ENCODE assay signal across 9 cellular contexts in the genomic region with DNA sequence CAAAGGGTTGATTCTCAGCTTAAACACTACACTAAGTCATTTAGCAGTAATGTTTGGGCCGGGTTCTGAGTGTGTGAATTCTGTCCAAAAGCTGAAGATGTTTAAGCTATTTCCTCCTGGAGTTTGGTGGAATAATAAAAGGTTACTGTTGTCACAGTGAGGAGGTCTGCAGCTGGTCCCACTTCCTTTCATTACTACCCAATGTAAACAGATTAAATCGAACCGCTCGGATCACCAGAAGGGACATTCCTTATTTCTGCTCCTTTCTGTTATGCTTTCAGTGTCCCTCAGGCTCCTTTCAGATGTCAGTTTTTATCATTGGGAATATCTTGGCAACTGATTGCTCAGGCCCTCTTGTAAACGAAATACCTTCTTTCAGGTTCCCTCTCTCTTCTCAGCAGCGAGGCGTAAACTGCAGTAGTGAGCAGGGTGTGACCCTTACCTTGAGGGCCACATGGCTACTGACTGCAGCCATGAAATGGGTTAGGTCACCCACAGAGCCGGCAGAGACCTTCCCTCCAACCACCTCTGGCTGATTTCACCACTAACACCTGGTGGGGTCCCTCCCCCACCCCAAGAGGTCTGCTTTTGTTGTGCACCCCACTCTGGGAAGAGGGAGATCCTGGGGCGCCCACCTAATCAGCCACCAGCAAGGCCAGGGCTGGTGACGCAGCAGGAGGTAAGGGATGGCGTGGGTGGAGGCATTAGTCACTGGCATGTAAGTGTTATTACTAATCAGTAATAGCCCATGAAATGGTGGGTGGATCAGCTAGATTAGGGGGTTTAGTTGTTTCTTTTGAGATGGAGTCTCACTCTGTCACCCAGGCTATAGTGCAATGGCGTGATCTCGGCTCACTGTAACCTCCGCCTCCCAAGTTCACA.
DNase-seq lines count a peak whose midpoint lies in the region; ATAC-seq and TF ChIP-seq lines count a peak whose summit lies in the region.
"Had no signal": no experiment of that assay in that cellular context is flagged by ENCODE, and none has a peak within 500 bp of the region (broad histone marks: within the 10 kb centered on the region; RNA-seq: fewer than 3 reads in every experiment).

No MANE protein-coding gene starts in this region.

- no peaks in the 10 kb centered on the region for H3K9me3 ChIP-seq in left lung
- H3K9me3 ChIP-seq in thyroid gland, result no peaks in the 10 kb centered on the region

- peak overlapping the region in 1 of 2 donors; percentile 57 for H3K27ac ChIP-seq in left lung
- H3K27ac ChIP-seq in thyroid gland, result peak overlapping the region; percentile 68 to 85 (median 69)

- TF ChIP-seq CTCF in left lung (IDR thresholded peaks at IDR 0.05) (no peak), thyroid gland (IDR thresholded peaks at IDR 0.05) (no peak)

- H3K27me3 ChIP-seq in left lung (no peaks in the 10 kb centered on the region), thyroid gland (no peaks in the 10 kb centered on the region)

- no peak for TF ChIP-seq POLR2A in thyroid gland (IDR thresholded peaks at IDR 0.05)

- H3K36me3 ChIP-seq in left lung (peaks cover 0 to 20% of the 10 kb centered on the region in 2 donors), thyroid gland (peaks cover 0 to 10% of the 10 kb centered on the region in 2 donors)

- DNase-seq in activated gamma-delta T cell treated with anti-CD3 and anti-CD28 coated beads, Interleukin-2, amount 50 U/mL, for 16 hours (ENCODE audit: low read depth), result peak; percentile 11
- DNase-seq in activated gamma-delta T cell treated with Interleukin-2 at 50 U/mL for 16 hours, result no peak
- DNase-seq in activated naive CD4-positive, alpha-beta T cell treated with anti-CD3 and anti-CD28 coated beads, Interleukin-2, amount 50 U/mL, for 16 hours, result peak; percentile 33
- DNase-seq in left lung, result no peak
- peak; percentile 44 to 51 for DNase-seq in thyroid gland
- no peak for DNase-seq in T-helper 9 cell
- DNase-seq in pons (ENCODE audit: low spot score), result no peak
- DNase-seq: CD4-positive, CD25-positive, alpha-beta regulatory T cell had no signal

- H3K4me3 ChIP-seq in left lung, result no peak overlapping the region
- H3K4me3 ChIP-seq in thyroid gland (replicated peaks in 1 of 3), result no peak overlapping the region

- intact Hi-C loops in left lung (cut with DNase I), result no loop called here
- intact Hi-C loops in thyroid gland (cut with DNase I), result no loop called here

- ATAC-seq in left lung (peak; percentile 32), GM18870 (IDR thresholded peaks at IDR 0.05; ENCODE audit: unreplicated experiment) (no peak)

- H3K4me1 ChIP-seq in left lung (peaks cover 0 to 23% of the 10 kb centered on the region in 2 donors), thyroid gland (peaks cover 11 to 25% of the 10 kb centered on the region in 2 donors)

- WGBS in thyroid gland, 2 donors, result 53 to 66% methylated on average over 13 of the region's 14 CpGs

Comparison
In these comparisons a context has a peak if more than half of its experiments do, and no peak if none do; other contexts are left out.
1. DNase-seq: peak in activated gamma-delta T cell treated with anti-CD3 and anti-CD28 coated beads, Interleukin-2, amount 50 U/mL, for 16 hours (single experiment), activated naive CD4-positive, alpha-beta T cell treated with anti-CD3 and anti-CD28 coated beads, Interleukin-2, amount 50 U/mL, for 16 hours (single experiment) and thyroid gland (2 of 2); none in activated gamma-delta T cell treated with Interleukin-2 at 50 U/mL for 16 hours (single experiment), left lung (0 of 2), T-helper 9 cell (single experiment) and pons (single experiment).